Comparison of ENCODE assay signal across 9 cellular contexts in the genomic region with DNA sequence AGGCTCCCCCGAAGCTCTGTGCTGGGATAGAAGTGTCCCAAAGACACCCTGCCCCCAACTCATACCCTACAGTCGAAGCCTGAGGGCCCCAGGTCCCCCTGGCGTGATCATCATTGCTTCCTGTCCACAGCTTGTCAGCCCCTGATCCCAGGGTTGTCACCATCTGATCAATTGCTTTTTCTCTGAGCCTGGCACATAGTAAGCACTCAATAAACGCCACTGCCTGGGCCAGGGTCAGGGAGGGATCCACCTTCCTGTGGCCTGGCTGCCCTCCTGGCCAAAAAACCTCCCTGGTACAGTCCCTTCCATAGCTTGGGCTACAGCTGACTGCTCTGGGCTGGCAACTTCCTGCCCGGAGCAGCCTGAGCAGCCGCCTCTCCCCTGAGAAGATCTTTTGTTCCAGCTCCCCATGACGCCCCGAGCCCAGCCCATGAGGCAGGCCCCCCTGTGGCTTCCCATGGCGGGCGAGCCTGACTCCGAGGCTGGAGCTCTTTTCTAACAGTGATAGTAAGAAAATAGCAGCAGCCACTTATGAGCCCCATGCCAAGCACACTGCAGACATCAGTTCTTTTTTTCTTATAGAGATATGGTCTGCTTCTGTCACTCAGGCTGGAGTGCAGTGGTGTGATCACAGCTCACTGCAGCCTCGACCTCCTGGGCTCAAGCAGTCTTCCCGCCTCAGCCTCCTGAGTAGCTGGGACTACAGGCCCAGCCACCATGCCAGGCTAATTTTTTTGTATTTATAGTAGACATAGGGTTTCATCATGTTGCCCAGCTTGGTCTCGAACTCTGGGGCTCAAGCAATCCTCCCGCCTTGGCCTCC. TPM values are rescaled to one million over a fixed set of nuclear protein-coding genes. Genes with fewer than 3 reads are reported as not detected.
DNase-seq lines count a peak whose midpoint lies in the region; ATAC-seq, FAIRE-seq and TF ChIP-seq lines count a peak whose summit lies in the region.
"Had no signal": no experiment of that assay in that cellular context is flagged by ENCODE, and none has a peak within 500 bp of the region (broad histone marks: within the 10 kb centered on the region; RNA-seq: fewer than 3 reads in every experiment).

No MANE protein-coding gene starts in this region.

- H3K27me3 ChIP-seq in GM23248 (replicated peaks; ENCODE audit: insufficient read depth) (no peaks in the 10 kb centered on the region), esophagus (ENCODE audit: control insufficient read depth in 1 of 2, insufficient read depth in 2 of 2, low read length in 2 of 2) (no peaks in the 10 kb centered on the region), adrenal gland (no peaks in the 10 kb centered on the region)

- peaks cover 3% of the 10 kb centered on the region for H3K36me3 Mint-ChIP-seq in osteocyte (ENCODE audit: unreplicated experiment)

- in situ Hi-C loops in GM23248 (cut with MboI): no loop called here

- H3F3A ChIP-seq in GM23248 (ENCODE audit: insufficient read depth): peaks cover 78% of the 10 kb centered on the region

- H3K79me2 ChIP-seq in GM23248 (ENCODE audit: insufficient read depth): peaks cover 99% of the 10 kb centered on the region

- no peaks in the 10 kb centered on the region for H3K9me3 Mint-ChIP-seq in osteocyte (ENCODE audit: unreplicated experiment)

- H3K9me3 ChIP-seq in GM23248 (ENCODE audit: low read depth) (no peaks in the 10 kb centered on the region), esophagus (ENCODE audit: control insufficient read depth in 2 of 2, insufficient read depth in 1 of 2, low read depth in 1 of 2, low read length in 1 of 2) (no peaks in the 10 kb centered on the region), adrenal gland (replicated peaks in 1 of 3) (no peaks in the 10 kb centered on the region)

- no peak for TF ChIP-seq CTCF in osteocyte (IDR thresholded peaks at IDR 0.05)
- TF ChIP-seq CTCF in D721Med (IDR thresholded peaks at IDR 0.05; ENCODE audit: insufficient read depth, missing control alignments): no peak
- no peak for TF ChIP-seq CTCF in adrenal gland (IDR thresholded peaks at IDR 0.05)

- DNase-seq in GM23248: peak; percentile 17
- DNase-seq in RCC 7860 (ENCODE audit: low spot score): peak; percentile 44
- no peak for DNase-seq in osteocyte (ENCODE audit: extremely low spot score, unreplicated experiment)
- DNase-seq in D721Med (ENCODE audit: insufficient read length, low spot score): no peak
- no peak for DNase-seq in NCI-H2029 treated with DMSO at 0.1 percent for 48 hours (lab: John Stamatoyannopoulos, UW)
- no peak for DNase-seq in adrenal gland
- DNase-seq: cortex of kidney had no signal

- H3K9me2 ChIP-seq in GM23248 (ENCODE audit: insufficient read depth): no peaks in the 10 kb centered on the region

- peak overlapping the region; percentile 7; the same call in 1 of the 2 replicates for H3K9ac ChIP-seq in GM23248

- H3K36me3 ChIP-seq in GM23248 (ENCODE audit: low read depth) (no peaks in the 10 kb centered on the region), esophagus (ENCODE audit: control insufficient read depth in 2 of 2, insufficient read depth in 2 of 2, low read length in 1 of 2) (no peaks in the 10 kb centered on the region), adrenal gland (replicated peaks in 1 of 2) (peaks cover 0 to 7% of the 10 kb centered on the region in 2 donors)

- H3K27ac ChIP-seq in GM23248 (peak overlapping the region; percentile 84), esophagus (ENCODE audit: low read depth in 2 of 2, low read length in 1 of 2) (peak overlapping the region; percentile 8 to 56), adrenal gland (peak overlapping the region in 2 of 5 donors; percentile 79 to 84)

- intact Hi-C loops in adrenal gland (cut with DNase I): no loop called here

- H4K20me1 ChIP-seq in GM23248 (ENCODE audit: insufficient read depth): no peaks in the 10 kb centered on the region

- FAIRE-seq in RCC 7860 (lab: Jason Lieb, UNC) (no peak), D721Med (lab: Jason Lieb, UNC) (no peak)

- no peak overlapping the region for H2AFZ ChIP-seq in GM23248

- H3K4me1 Mint-ChIP-seq in osteocyte (ENCODE audit: unreplicated experiment): peaks cover 80% of the 10 kb centered on the region

- H3K27me3 Mint-ChIP-seq in osteocyte (ENCODE audit: unreplicated experiment): no peaks in the 10 kb centered on the region

- no peak for ATAC-seq in GM19035 (IDR thresholded peaks at IDR 0.05; ENCODE audit: unreplicated experiment)

- peak overlapping the region; percentile 97 for H3K27ac Mint-ChIP-seq in osteocyte (ENCODE audit: unreplicated experiment)

- peak overlapping the region; percentile 51 for H3K4me3 Mint-ChIP-seq in osteocyte (ENCODE audit: unreplicated experiment)

- 81 to 83% methylated on average over 15 of the region's 15 CpGs for WGBS in GM23248 (ENCODE audit: low coverage in 1 of 2, low lambda C conversion rate in 2 of 2, missing lambda C conversion rate in 2 of 2), 2 experiments
- WGBS in esophagus, 2 donors: 60 to 61% methylated on average over 15 of the region's 15 CpGs
- WGBS in adrenal gland, 4 donors: 54 to 75% (median 64%) methylated on average over 11 to 15 of the region's 15 CpGs

- H3K4me2 ChIP-seq in GM23248 (ENCODE audit: unreplicated experiment): no peak overlapping the region

- no peak for TF ChIP-seq POLR2A in adrenal gland (IDR thresholded peaks at IDR 0.05)

- no peak overlapping the region for H3K4me3 ChIP-seq in GM23248
- H3K4me3 ChIP-seq in esophagus (ENCODE audit: low read depth in 1 of 2, low read length in 2 of 2): no peak overlapping the region
- H3K4me3 ChIP-seq in adrenal gland: no peak overlapping the region

- H3K4me1 ChIP-seq in GM23248 (ENCODE audit: insufficient read depth) (peaks cover 65% of the 10 kb centered on the region), esophagus (ENCODE audit: control insufficient read depth in 2 of 2, insufficient read depth in 2 of 2, low read length in 1 of 2) (peaks cover 3 to 7% of the 10 kb centered on the region in 2 donors), adrenal gland (replicated peaks in 1 of 2) (peaks cover 22 to 62% of the 10 kb centered on the region in 2 donors)

RNA-seq across cellular contexts. Expression of a gene that starts 6.5 kb away (rescaled TPM):
- 39.1 and 42.8 TPM in 2 replicates for total RNA-seq in GM23248 (2014; rRNA removed; shearing (Covaris generic))
- 9.2 and 9.4 TPM in 2 replicates for polyA plus RNA-seq in GM23248 (2016; fragmentation: Nextera tagmentation; extraction: Ambion mirVana)
- 1 to 10 TPM in 1 of 2 donors, under 1 TPM in 1; 0.79 to 1.8 TPM for polyA plus RNA-seq in esophagus
- total RNA-seq in osteocyte: 36.4 and 37.4 TPM in 2 replicates
- 10 to 100 TPM; 26.1 to 70.3 (median 44.6) TPM for total RNA-seq in adrenal gland
- polyA plus RNA-seq in adrenal gland: 10 to 100 TPM in 1 of 3 donors, 1 to 10 TPM in 2; 5.8 to 14.5 (median 9.3) TPM

RNA-seq across cellular contexts. Expression of a gene that starts 43.3 kb away (rescaled TPM):
- total RNA-seq in GM23248 (2014; rRNA removed; shearing (Covaris generic)): 4.8 and 12.9 TPM in 2 replicates
- polyA plus RNA-seq in GM23248 (2016; fragmentation: Nextera tagmentation; extraction: Ambion mirVana) (6.6 and 7.9 TPM in 2 replicates), esophagus (10 to 100 TPM in 1 of 2 donors, 1 to 10 TPM in 1; 9.0 to 10.0 TPM), adrenal gland (10 to 100 TPM in 2 of 3 donors, 1 to 10 TPM in 1; 3.6 to 25.4 (median 11.0) TPM)
- total RNA-seq in osteocyte (13.6 and 14.6 TPM in 2 replicates), adrenal gland (10 to 100 TPM; 18.0 to 37.4 (median 21.5) TPM)

Comparison
In these comparisons a context has a peak if more than half of its experiments do, and no peak if none do; other contexts are left out.
1. DNase-seq: peak in GM23248 (single experiment) and RCC 7860 (single experiment); none in osteocyte (single experiment), D721Med (single experiment), NCI-H2029 treated with DMSO at 0.1 percent for 48 hours (single experiment) and adrenal gland (0 of 7).